9 cellular contexts compared by ENCODE assay signal in genomic region chr13:97386832-97387486, GRCh38.
DNase-seq lines count a peak whose midpoint lies in the region; FAIRE-seq lines count a peak whose summit lies in the region.
"Had no signal": no experiment of that assay in that cellular context is flagged by ENCODE, and none has a peak within 500 bp of the region (broad histone marks: within the 10 kb centered on the region; RNA-seq: fewer than 3 reads in every experiment).

No MANE protein-coding gene starts in this region.

- peak; percentile 65 for DNase-seq in activated CD8-positive, alpha-beta memory T cell treated with anti-CD3 and anti-CD28 coated beads for 24 hours
- DNase-seq in activated CD8-positive, alpha-beta memory T cell treated with anti-CD3 and anti-CD28 coated beads, Interleukin-2, amount 50 U/mL, for 4 hours: no peak
- DNase-seq in NOMO-1 (lab: John Stamatoyannopoulos, UW; ENCODE audit: unreplicated experiment in 2 of 2): peak; percentile 53 to 80
- DNase-seq in globus pallidus (ENCODE audit: low spot score): peak; percentile 51
- DNase-seq in NCI-H510A treated with DMSO at 0.1 percent for 48 hours (lab: John Stamatoyannopoulos, UW): no peak
- no peak for DNase-seq in HK-2 (ENCODE audit: unreplicated experiment)
- no peak for DNase-seq in urothelium cell line (ENCODE audit: low spot score)
- DNase-seq: PC-9 had no signal

- peaks cover 8% of the 10 kb centered on the region for H3K36me3 Mint-ChIP-seq in stimulated activated naive CD8-positive, alpha-beta T cell treated with anti-CD3 and anti-CD28 coated beads, Interleukin-15, Interleukin-2, amounts not matched to agents 100 ng/mL and 50 ng/mL, for 24 hours (ENCODE audit: low read depth)

- FAIRE-seq in urothelium cell line (lab: Jason Lieb, UNC): no peak

- no peak overlapping the region for H3K4me3 Mint-ChIP-seq in stimulated activated naive CD8-positive, alpha-beta T cell treated with anti-CD3 and anti-CD28 coated beads, Interleukin-15, Interleukin-2, amounts not matched to agents 100 ng/mL and 50 ng/mL, for 24 hours

- peaks cover 31% of the 10 kb centered on the region for H3K4me1 Mint-ChIP-seq in stimulated activated naive CD8-positive, alpha-beta T cell treated with anti-CD3 and anti-CD28 coated beads, Interleukin-15, Interleukin-2, amounts not matched to agents 100 ng/mL and 50 ng/mL, for 24 hours (ENCODE audit: low read depth)

- H3K27me3 Mint-ChIP-seq in stimulated activated naive CD8-positive, alpha-beta T cell treated with anti-CD3 and anti-CD28 coated beads, Interleukin-15, Interleukin-2, amounts not matched to agents 100 ng/mL and 50 ng/mL, for 24 hours: no peaks in the 10 kb centered on the region

- H3K27ac Mint-ChIP-seq in stimulated activated naive CD8-positive, alpha-beta T cell treated with anti-CD3 and anti-CD28 coated beads, Interleukin-15, Interleukin-2, amounts not matched to agents 100 ng/mL and 50 ng/mL, for 24 hours: peak overlapping the region; percentile 17

- no peaks in the 10 kb centered on the region for H3K9me3 Mint-ChIP-seq in stimulated activated naive CD8-positive, alpha-beta T cell treated with anti-CD3 and anti-CD28 coated beads, Interleukin-15, Interleukin-2, amounts not matched to agents 100 ng/mL and 50 ng/mL, for 24 hours

Comparison
In these comparisons a context has a peak if more than half of its experiments do, and no peak if none do; other contexts are left out.
1. DNase-seq: peak in activated CD8-positive, alpha-beta memory T cell treated with anti-CD3 and anti-CD28 coated beads for 24 hours (single experiment), NOMO-1 (2 of 2) and globus pallidus (single experiment); none in activated CD8-positive, alpha-beta memory T cell treated with anti-CD3 and anti-CD28 coated beads, Interleukin-2, amount 50 U/mL, for 4 hours (single experiment), NCI-H510A treated with DMSO at 0.1 percent for 48 hours (single experiment), HK-2 (single experiment) and urothelium cell line (single experiment).